Comparison of ENCODE assay signal across 10 cellular contexts in the genomic region with DNA sequence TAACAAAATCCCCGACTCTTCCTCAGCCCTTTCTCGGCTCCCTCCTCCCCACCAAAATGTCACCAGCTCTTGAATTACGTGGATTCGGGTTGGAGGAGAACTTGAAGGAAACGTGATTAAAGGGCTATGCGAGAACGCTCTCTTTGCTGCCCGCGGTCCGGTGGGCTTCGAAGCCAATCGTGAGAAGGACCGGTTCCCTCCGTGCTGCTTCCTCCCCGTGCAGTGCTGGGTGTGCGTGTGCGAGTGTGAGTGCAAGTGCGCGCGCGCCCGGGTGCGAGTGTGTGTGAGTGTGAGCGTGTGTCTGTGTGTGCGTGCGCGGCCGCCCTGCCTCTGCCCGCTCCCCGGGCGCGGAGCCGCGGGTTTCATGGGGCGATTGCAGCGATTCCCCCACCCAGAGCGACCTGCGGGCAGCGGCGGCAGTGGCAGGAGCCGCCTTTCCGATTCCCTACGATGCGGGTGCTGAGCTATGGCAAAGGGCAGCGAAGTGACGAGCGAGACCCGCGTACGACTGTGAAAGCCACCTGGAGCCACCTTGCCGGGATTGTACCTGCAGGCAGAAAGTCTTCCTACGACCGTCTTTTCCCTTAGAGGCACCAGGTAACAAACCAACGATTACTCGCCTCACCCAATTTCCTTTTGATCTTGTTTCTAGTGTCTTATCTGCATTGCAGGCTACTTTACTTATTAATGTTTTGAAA. TPM values are rescaled to one million over a fixed set of nuclear protein-coding genes. Genes with fewer than 3 reads are reported as not detected.
DNase-seq lines count a peak whose midpoint lies in the region; ATAC-seq, FAIRE-seq and TF ChIP-seq lines count a peak whose summit lies in the region.
"Had no signal": no experiment of that assay in that cellular context is flagged by ENCODE, and none has a peak within 500 bp of the region (broad histone marks: within the 10 kb centered on the region; RNA-seq: fewer than 3 reads in every experiment).

No MANE protein-coding gene starts in this region.

- H3K4me1 ChIP-seq in kidney (ENCODE audit: control insufficient read depth in 1 of 2, insufficient read depth in 1 of 2, low read depth in 1 of 2, low read length in 2 of 2) (peaks cover 0 to 10% of the 10 kb centered on the region in 2 donors), tibial artery (peaks cover 0 to 51% (median 35%) of the 10 kb centered on the region in 4 donors)

- no peaks in the 10 kb centered on the region for H3K36me3 Mint-ChIP-seq in activated naive CD8-positive, alpha-beta T cell treated with anti-CD3 and anti-CD28 coated beads for 36 hours
- peaks cover 4% of the 10 kb centered on the region for H3K36me3 Mint-ChIP-seq in activated CD8-positive, alpha-beta T cell treated with anti-CD3 and anti-CD28 coated beads, Interleukin-2, amount 10 ng/mL, durations not matched to agents 7 days and 5 days (ENCODE audit: low read depth)

- H3K9me3 ChIP-seq in kidney (ENCODE audit: control insufficient read depth in 1 of 2, low read length in 2 of 2) (no peaks in the 10 kb centered on the region), tibial artery (no peaks in the 10 kb centered on the region)
- H3K9me3 ChIP-seq: right lobe of liver had no signal

- CTCF ChIA-PET in activated CD8-positive, alpha-beta T cell treated with anti-CD3 and anti-CD28 coated beads, Interleukin-2, amount 10 ng/mL, durations not matched to agents 7 days and 5 days (lab: Charles Lee): no interaction called here

- intact Hi-C loops in kidney (cut with DNase I) (no loop called here), tibial artery (cut with DNase I; ENCODE audit: low total_unique reads) (no loop called here)

- peaks cover 0 to 39% of the 10 kb centered on the region in 2 donors for H3K27me3 ChIP-seq in tibial artery

- H3K4me3 ChIP-seq in kidney (ENCODE audit: low read length in 2 of 2) (peak overlapping the region; percentile 53 to 58), tibial artery (peak overlapping the region; percentile 49 to 62)

- H3K4me3 Mint-ChIP-seq in activated naive CD8-positive, alpha-beta T cell treated with anti-CD3 and anti-CD28 coated beads for 36 hours: peak overlapping the region; percentile 47
- H3K4me3 Mint-ChIP-seq in activated CD8-positive, alpha-beta T cell treated with anti-CD3 and anti-CD28 coated beads, Interleukin-2, amount 10 ng/mL, durations not matched to agents 7 days and 5 days: no peak overlapping the region

- H3K36me3 ChIP-seq in kidney (ENCODE audit: control insufficient read depth in 1 of 2, insufficient read depth in 2 of 2, low read length in 2 of 2) (no peaks in the 10 kb centered on the region), tibial artery (no peaks in the 10 kb centered on the region)
- H3K36me3 ChIP-seq: right lobe of liver had no signal

- POLR2A ChIA-PET in activated CD8-positive, alpha-beta T cell treated with anti-CD3 and anti-CD28 coated beads, Interleukin-2, amount 10 ng/mL, durations not matched to agents 7 days and 5 days (lab: Charles Lee): no interaction called here

- H3K27ac ChIP-seq in kidney (ENCODE audit: low read depth in 2 of 2, low read length in 2 of 2) (no peak overlapping the region), tibial artery (no peak overlapping the region)
- H3K27ac ChIP-seq: right lobe of liver had no signal

- H3K27ac Mint-ChIP-seq in activated naive CD8-positive, alpha-beta T cell treated with anti-CD3 and anti-CD28 coated beads for 36 hours: no peak overlapping the region
- no peak overlapping the region for H3K27ac Mint-ChIP-seq in activated CD8-positive, alpha-beta T cell treated with anti-CD3 and anti-CD28 coated beads, Interleukin-2, amount 10 ng/mL, durations not matched to agents 7 days and 5 days

- H3K27me3 Mint-ChIP-seq in activated naive CD8-positive, alpha-beta T cell treated with anti-CD3 and anti-CD28 coated beads for 36 hours: peaks cover 84% of the 10 kb centered on the region
- peaks cover 70% of the 10 kb centered on the region for H3K27me3 Mint-ChIP-seq in activated CD8-positive, alpha-beta T cell treated with anti-CD3 and anti-CD28 coated beads, Interleukin-2, amount 10 ng/mL, durations not matched to agents 7 days and 5 days (ENCODE audit: low read depth)

- no peak for FAIRE-seq in kidney (lab: Jason Lieb, UNC)
- FAIRE-seq: G401.6 had no signal

- peak; percentile 48 for DNase-seq in activated CD8-positive, alpha-beta memory T cell treated with anti-CD3 and anti-CD28 coated beads, Interleukin-2, amount 50 U/mL, for 48 hours
- DNase-seq in activated CD8-positive, alpha-beta memory T cell treated with anti-CD3 and anti-CD28 coated beads, Interleukin-2, amount 50 U/mL, for 4 hours: no peak
- DNase-seq in activated naive CD8-positive, alpha-beta T cell treated with anti-CD3 and anti-CD28 coated beads for 36 hours: no peak
- DNase-seq in kidney: peak; percentile 61
- DNase-seq in tibial artery: no peak
- no peak for DNase-seq in activated CD8-positive, alpha-beta T cell treated with anti-CD3 and anti-CD28 coated beads, Interleukin-2, amount 10 ng/mL, durations not matched to agents 7 days and 5 days
- DNase-seq in SHP77 (lab: John Stamatoyannopoulos, UW): no peak

- H3K9me3 Mint-ChIP-seq in activated naive CD8-positive, alpha-beta T cell treated with anti-CD3 and anti-CD28 coated beads for 36 hours: no peaks in the 10 kb centered on the region
- no peaks in the 10 kb centered on the region for H3K9me3 Mint-ChIP-seq in activated CD8-positive, alpha-beta T cell treated with anti-CD3 and anti-CD28 coated beads, Interleukin-2, amount 10 ng/mL, durations not matched to agents 7 days and 5 days (ENCODE audit: insufficient read depth)

- no peak overlapping the region for H3K9ac ChIP-seq in kidney (ENCODE audit: low read length in 2 of 2)

- ATAC-seq in GM19463 (IDR thresholded peaks at IDR 0.05; ENCODE audit: unreplicated experiment): no peak
- no peak for ATAC-seq in activated CD8-positive, alpha-beta T cell treated with anti-CD3 and anti-CD28 coated beads, Interleukin-2, amount 10 ng/mL, durations not matched to agents 7 days and 5 days

- H3K4me1 Mint-ChIP-seq in activated naive CD8-positive, alpha-beta T cell treated with anti-CD3 and anti-CD28 coated beads for 36 hours: peaks cover 28% of the 10 kb centered on the region
- H3K4me1 Mint-ChIP-seq in activated CD8-positive, alpha-beta T cell treated with anti-CD3 and anti-CD28 coated beads, Interleukin-2, amount 10 ng/mL, durations not matched to agents 7 days and 5 days (ENCODE audit: low read depth): peaks cover 11% of the 10 kb centered on the region

- no peak for TF ChIP-seq CTCF in kidney (IDR thresholded peaks at IDR 0.05; ENCODE audit: borderline replicate concordance, extremely low read depth, insufficient read depth)
- TF ChIP-seq CTCF in tibial artery (IDR thresholded peaks at IDR 0.05): no peak

RNA-seq across cellular contexts. Expression of gene LRFN5, which starts 1.4 kb away (rescaled TPM):
- not detected for total RNA-seq in activated naive CD8-positive, alpha-beta T cell treated with anti-CD3 and anti-CD28 coated beads for 36 hours
- 1.5 TPM for total RNA-seq in kidney
- polyA plus RNA-seq in kidney (ENCODE audit: insufficient read depth, low read depth, low replicate concordance): 2.4 TPM
- not detected for total RNA-seq in activated CD8-positive, alpha-beta T cell treated with anti-CD3 and anti-CD28 coated beads, Interleukin-2, amount 10 ng/mL, durations not matched to agents 7 days and 5 days
- total RNA-seq: right lobe of liver had no signal

Comparison
In these comparisons a context has a peak if more than half of its experiments do, and no peak if none do; other contexts are left out.
1. DNase-seq: peak in activated CD8-positive, alpha-beta memory T cell treated with anti-CD3 and anti-CD28 coated beads, Interleukin-2, amount 50 U/mL, for 48 hours (single experiment) and kidney (single experiment); none in activated CD8-positive, alpha-beta memory T cell treated with anti-CD3 and anti-CD28 coated beads, Interleukin-2, amount 50 U/mL, for 4 hours (single experiment), activated naive CD8-positive, alpha-beta T cell treated with anti-CD3 and anti-CD28 coated beads for 36 hours (single experiment), tibial artery (0 of 2), activated CD8-positive, alpha-beta T cell treated with anti-CD3 and anti-CD28 coated beads, Interleukin-2, amount 10 ng/mL, durations not matched to agents 7 days and 5 days (single experiment) and SHP77 (0 of 2).